Comparison of ENCODE assay signal across 8 cellular contexts in the genomic region with DNA sequence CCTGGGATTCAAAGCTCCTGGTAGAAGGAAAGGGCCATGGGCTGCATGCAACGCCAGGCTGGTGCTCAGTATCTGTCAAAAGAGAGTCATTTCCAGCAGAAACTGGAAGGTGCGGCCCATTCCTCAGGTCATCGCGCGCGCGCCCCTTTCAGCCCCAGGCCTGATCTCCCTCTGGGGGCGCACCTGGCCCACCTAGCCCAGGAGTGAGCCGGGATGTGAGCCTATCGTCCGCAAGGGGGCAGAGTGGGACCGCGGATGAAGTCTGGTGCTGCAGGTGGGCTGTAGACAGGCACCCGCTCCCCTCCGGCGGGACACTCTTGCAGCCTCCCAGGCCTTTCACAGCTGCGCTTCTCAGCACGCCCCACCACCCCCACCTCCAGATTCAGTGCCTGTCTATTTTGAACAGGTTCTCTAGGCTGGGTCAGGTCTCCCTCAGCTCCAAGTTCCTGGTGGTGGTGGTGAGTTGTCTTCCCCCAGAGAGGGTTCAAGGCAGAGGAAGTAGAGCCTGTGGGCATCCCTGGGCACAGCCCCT. TPM values are rescaled to one million over a fixed set of nuclear protein-coding genes. Genes with fewer than 3 reads are reported as not detected.
DNase-seq lines count a peak whose midpoint lies in the region; ATAC-seq and TF ChIP-seq lines count a peak whose summit lies in the region.

No MANE protein-coding gene starts in this region.

- H3K4me1 ChIP-seq in A673 (ENCODE audit: insufficient read depth, low read length, poor library complexity, severe bottlenecking), result peaks cover 18% of the 10 kb centered on the region
- H3K4me1 ChIP-seq in effector memory CD4-positive, alpha-beta T cell (ENCODE audit: control insufficient read depth, insufficient read depth, low read length, poor library complexity, severe bottlenecking), result peaks cover 17% of the 10 kb centered on the region
- H3K4me1 ChIP-seq in mucosa of descending colon (ENCODE audit: low read depth), result peaks cover 5% of the 10 kb centered on the region

- intact Hi-C loops in A673 (cut with micrococcal nuclease; ENCODE audit: unreplicated experiment) (loop anchor here (1.0 to 5.0 kb wide), 4 partner anchors 56 to 337 kb away; partner anchors contain the start of gene DUSP7), mucosa of descending colon (cut with DNase I, micrococcal nuclease) (loop anchor here (5.0 kb wide), 3 partner anchors 121 to 341 kb away; no protein-coding TSS in a partner anchor)

- DNase-seq in A673 (ENCODE audit: low spot score) (peak; percentile 68), NCI-H774 (lab: John Stamatoyannopoulos, UW) (peak; percentile 21), mucosa of descending colon (peak; percentile 71 to 84 (median 81))
- DNase-seq in activated CD8-positive, alpha-beta memory T cell treated with anti-CD3 and anti-CD28 coated beads for 1 hour (ENCODE audit: extremely low read depth in 1 of 2, low read depth in 1 of 2), result peak; percentile 73 to 80
- peak; percentile 72 to 79 (median 77) for DNase-seq in effector memory CD4-positive, alpha-beta T cell
- DNase-seq in stimulated activated CD8-positive, alpha-beta memory T cell treated with anti-CD3 and anti-CD28 coated beads, Interleukin-4, amount 100 ng/mL, for 48 hours, result peak; percentile 93

- H3K36me3 ChIP-seq in A673 (ENCODE audit: insufficient read depth, low read length, poor library complexity, severe bottlenecking) (no peaks in the 10 kb centered on the region), mucosa of descending colon (ENCODE audit: low read depth) (no peaks in the 10 kb centered on the region)
- H3K36me3 ChIP-seq in effector memory CD4-positive, alpha-beta T cell (ENCODE audit: control insufficient read depth, insufficient read depth, low read length), result no peaks in the 10 kb centered on the region

- BruUV-seq in A673 (replicated peaks; lab: Mats Ljungman, UMichigan), result no TSS peak

- POLR2A ChIA-PET in A673 (lab: Charles Lee; ENCODE audit: low non-redundant PET), result no interaction called here

- H3K9me3 ChIP-seq in A673 (ENCODE audit: low read depth, low read length, poor library complexity, severe bottlenecking), result no peaks in the 10 kb centered on the region
- H3K9me3 ChIP-seq in effector memory CD4-positive, alpha-beta T cell (ENCODE audit: control insufficient read depth, low read length), result no peaks in the 10 kb centered on the region
- no peaks in the 10 kb centered on the region for H3K9me3 ChIP-seq in mucosa of descending colon

- H3K27me3 ChIP-seq in A673 (replicated peaks; ENCODE audit: insufficient read depth, low read depth, low read length, poor library complexity), result no peaks in the 10 kb centered on the region
- H3K27me3 ChIP-seq in effector memory CD4-positive, alpha-beta T cell (replicated peaks; ENCODE audit: control insufficient read depth, insufficient read depth, low read length, poor library complexity, severe bottlenecking), result no peaks in the 10 kb centered on the region

- H3K4me3 ChIP-seq in A673 (ENCODE audit: low read depth, low read length, poor library complexity, severe bottlenecking), result no peak overlapping the region
- no peak overlapping the region for H3K4me3 ChIP-seq in effector memory CD4-positive, alpha-beta T cell (ENCODE audit: insufficient read depth, low read depth, low read length, poor library complexity, severe bottlenecking)
- no peak overlapping the region for H3K4me3 ChIP-seq in mucosa of descending colon

- TF ChIP-seq CTCF in A673 (conservative IDR thresholded peaks at IDR 0.05; ENCODE audit: low read depth, low read length) (peak; percentile 83), mucosa of descending colon (IDR thresholded peaks at IDR 0.05) (peak; percentile 71)

- CTCF ChIA-PET in A673 (lab: Charles Lee), result interaction anchor here (0.7 to 0.9 kb wide), 2 partner anchors 43 to 143 kb away, joined by 3 to 4 read pairs; no protein-coding TSS in a partner anchor

- ATAC-seq in GM18511 (IDR thresholded peaks at IDR 0.05; ENCODE audit: unreplicated experiment), result peak; percentile 88
- peak; percentile 79 for ATAC-seq in HG03280 (IDR thresholded peaks at IDR 0.05; ENCODE audit: unreplicated experiment)
- peak; percentile 82 for ATAC-seq in mucosa of descending colon

- no peak overlapping the region for H3K27ac ChIP-seq in A673 (ENCODE audit: low read depth, low read length, poor library complexity, severe bottlenecking)
- no peak overlapping the region for H3K27ac ChIP-seq in effector memory CD4-positive, alpha-beta T cell (ENCODE audit: insufficient read depth, low read length, poor library complexity, severe bottlenecking)

RNA-seq across cellular contexts. Expression of gene RPL29, which starts 5.8 kb away (rescaled TPM):
- total RNA-seq in A673 (2021), result 613 and 624 TPM in 2 replicates
- total RNA-seq in mucosa of descending colon, result 100 to 1,000 TPM; 782 to 973 (median 946) TPM

RNA-seq across cellular contexts. Expression of gene ACY1, which starts 18.2 kb away (rescaled TPM):
- total RNA-seq in A673 (2021) (6.4 and 9.3 TPM in 2 replicates), mucosa of descending colon (100 to 1,000 TPM in 2 of 3 donors, 10 to 100 TPM in 1; 79.9 to 180 (median 133) TPM)

RNA-seq across cellular contexts. Expression of gene ABHD14A, which starts 26.6 kb away (rescaled TPM):
- total RNA-seq in A673 (2021) (3.7 and 5.6 TPM in 2 replicates), mucosa of descending colon (10 to 100 TPM in 1 of 3 donors, 1 to 10 TPM in 2; 6.3 to 14.8 (median 9.1) TPM)

RNA-seq across cellular contexts. Expression of gene ABHD14B, which starts 27.7 kb away (rescaled TPM):
- 7.3 and 11.4 TPM in 2 replicates for total RNA-seq in A673 (2021)
- total RNA-seq in mucosa of descending colon, result 10 to 100 TPM; 63.4 to 84.0 (median 81.0) TPM

RNA-seq across cellular contexts. Expression of gene PCBP4, which starts 34.3 kb away (rescaled TPM):
- total RNA-seq in A673 (2021) (5.3 and 8.1 TPM in 2 replicates), mucosa of descending colon (10 to 100 TPM; 17.8 to 41.9 (median 25.9) TPM)

Comparison
In these comparisons a context has a peak if more than half of its experiments do, and no peak if none do; other contexts are left out.
1. DNase-seq: peak in every context shown above with its lines; median percentile 93 in stimulated activated CD8-positive, alpha-beta memory T cell treated with anti-CD3 and anti-CD28 coated beads, Interleukin-4, amount 100 ng/mL, for 48 hours; 81 in mucosa of descending colon; 77 in effector memory CD4-positive, alpha-beta T cell; 76 in activated CD8-positive, alpha-beta memory T cell treated with anti-CD3 and anti-CD28 coated beads for 1 hour; 68 in A673; 21 in NCI-H774.